In the genomic region with DNA sequence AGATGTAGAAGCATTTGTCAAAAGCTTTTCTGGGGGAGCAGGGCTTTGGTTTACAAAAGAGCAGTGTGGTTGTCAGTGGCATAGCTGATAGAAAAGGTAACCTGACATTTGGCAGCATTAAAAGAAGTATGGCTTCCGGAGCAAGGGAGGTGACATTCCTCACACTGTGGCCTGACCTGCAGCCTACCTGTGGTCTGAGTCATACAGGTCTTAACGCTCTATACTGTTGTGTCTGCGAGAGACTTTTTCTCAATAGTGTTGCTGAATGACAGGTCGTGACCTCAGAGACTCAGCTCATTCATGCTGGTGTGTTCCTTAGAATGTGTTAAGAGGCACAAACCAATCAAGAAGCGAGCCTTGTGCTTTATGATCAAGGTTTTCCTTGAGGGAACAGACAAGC, we compare ENCODE assay signal across 14 cellular contexts. TPM values are rescaled to one million over a fixed set of nuclear protein-coding genes. Genes with fewer than 3 reads are reported as not detected.
"Had no signal": no experiment of that assay in that cellular context is flagged by ENCODE, and none has a peak within 500 bp of the region (broad histone marks: within the 10 kb centered on the region; RNA-seq: fewer than 3 reads in every experiment).

No MANE protein-coding gene starts in this region.

- H3K9me3 ChIP-seq: prostate gland, right lobe of liver, upper lobe of left lung had no signal

- DNase-seq: activated CD8-positive, alpha-beta memory T cell treated with anti-CD3 and anti-CD28 coated beads, Interleukin-2, amount 50 U/mL, for 4 hours; activated CD8-positive, alpha-beta T cell treated with anti-CD3 and anti-CD28 coated beads for 36 hours; activated naive CD4-positive, alpha-beta T cell treated with Interleukin-2 at 50 U/mL for 16 hours; effector memory CD8-positive, alpha-beta T cell; erythroblast; hippocampal formation; left colon; occipital lobe; stimulated activated CD4-positive, alpha-beta T cell treated with anti-CD3 and anti-CD28 coated beads, Interleukin-1b, Interleukin-23, amount 100 ng/mL, for 48 hours; upper lobe of left lung had no signal

- H3K4me3 ChIP-seq: prostate gland, right lobe of liver, upper lobe of left lung had no signal

- H3K4me1 ChIP-seq: prostate gland, upper lobe of left lung had no signal

- H3K36me3 ChIP-seq: prostate gland had no signal

- H3K27ac ChIP-seq: prostate gland, right lobe of liver, upper lobe of left lung had no signal

- ATAC-seq: activated CD8-positive, alpha-beta T cell treated with anti-CD3 and anti-CD28 coated beads for 36 hours; effector memory CD8-positive, alpha-beta T cell; left colon; right lobe of liver; stimulated activated memory B cell treated with anti-CD40 and anti-IgM and Interleukin-4, amounts not matched to agents 10 μg/mL and 1 μg/mL and 100 μg/mL, for 72 hours had no signal

- H3K27me3 ChIP-seq: right lobe of liver, upper lobe of left lung had no signal

RNA-seq across cellular contexts. Expression of a gene that starts 37.6 kb away (rescaled TPM):
- total RNA-seq: activated CD8-positive, alpha-beta T cell treated with anti-CD3 and anti-CD28 coated beads for 36 hours; glomerular endothelial cell; occipital lobe had no signal
